ENCODE assay signal across 18 cellular contexts in the genomic region with DNA sequence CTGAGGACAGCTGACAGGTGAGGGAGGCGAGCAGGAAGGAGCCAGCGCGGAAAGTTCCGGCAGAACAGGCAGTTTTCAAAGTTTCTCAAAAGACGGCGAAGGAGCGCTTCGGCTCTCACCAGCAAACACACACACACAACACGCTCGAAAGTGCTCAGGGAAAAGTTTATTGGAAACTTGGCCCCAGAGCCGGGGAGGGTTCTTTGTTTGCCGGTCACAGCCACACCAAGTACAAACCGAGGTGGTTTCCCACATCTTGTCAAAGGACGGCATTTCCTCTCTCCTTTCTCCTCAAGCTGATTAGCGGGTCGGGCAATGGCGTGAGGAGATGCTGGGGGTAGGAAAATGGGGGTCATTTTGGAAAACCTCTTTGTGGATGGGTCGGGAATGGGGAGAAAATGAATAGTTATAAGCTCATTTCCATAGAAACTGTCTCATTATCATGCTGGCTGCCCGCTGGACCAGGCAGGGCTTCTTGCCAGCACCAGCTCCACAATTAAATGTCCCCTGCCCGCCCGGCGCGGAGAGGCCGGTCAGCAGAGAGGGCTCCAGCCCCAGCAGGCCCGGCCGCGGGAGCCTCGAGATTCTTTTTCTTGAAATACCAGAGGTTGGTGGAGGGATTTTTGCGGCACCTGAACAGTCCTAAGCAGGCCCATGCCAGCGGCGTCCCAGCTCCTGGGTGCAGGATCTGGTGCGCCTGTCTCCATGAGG.
DNase-seq lines count a peak whose midpoint lies in the region; ATAC-seq and TF ChIP-seq lines count a peak whose summit lies in the region.
"Had no signal": no experiment of that assay in that cellular context is flagged by ENCODE, and none has a peak within 500 bp of the region (broad histone marks: within the 10 kb centered on the region; RNA-seq: fewer than 3 reads in every experiment).

No MANE protein-coding gene starts in this region.

- peaks cover 10% of the 10 kb centered on the region for H3K27me3 Mint-ChIP-seq in activated CD4-positive, alpha-beta T cell treated with anti-CD3 and anti-CD28 coated beads, Interleukin-2, amount 10 ng/mL, durations not matched to agents 24 days and 14 days
- H3K27me3 Mint-ChIP-seq in activated naive CD8-positive, alpha-beta T cell treated with anti-CD3 and anti-CD28 coated beads, Interleukin-2, amount 10 ng/mL, durations not matched to agents 7 days and 5 days: peaks cover 21% of the 10 kb centered on the region
- H3K27me3 Mint-ChIP-seq in stimulated activated naive CD8-positive, alpha-beta T cell treated with anti-CD3 and anti-CD28 coated beads, Interleukin-15, Interleukin-2, amounts not matched to agents 100 ng/mL and 50 ng/mL, for 24 hours: peaks cover 21% of the 10 kb centered on the region

- DNase-seq in activated CD4-positive, alpha-beta T cell treated with anti-CD3 and anti-CD28 coated beads, Interleukin-2, amount 10 ng/mL, durations not matched to agents 24 days and 14 days: peak; percentile 57
- no peak for DNase-seq in activated CD4-positive, alpha-beta T cell treated with anti-CD3 and anti-CD28 coated beads, Interleukin-2, amount 50 U/mL, for 1 hour
- DNase-seq in activated naive CD8-positive, alpha-beta T cell treated with anti-CD3 and anti-CD28 coated beads, Interleukin-2, amount 10 ng/mL, durations not matched to agents 7 days and 5 days: no peak
- DNase-seq in left ventricle myocardium superior: peak; percentile 63
- no peak for DNase-seq in D341Med (ENCODE audit: low spot score)
- no peak for DNase-seq in brain microvascular endothelial cell
- DNase-seq: central memory CD4-positive, alpha-beta T cell; DMS 273 treated with DMSO at 0.1 percent for 48 hours; NCI-H1092 treated with DMSO at 0.1 percent for 48 hours; NCI-H2227 treated with DMSO at 0.1 percent for 48 hours; nephron progenitor cell; sigmoid colon; stimulated activated CD4-positive, alpha-beta T cell treated with anti-CD3 and anti-CD28 coated beads, Interleukin-4, amount 100 ng/mL, for 24 hours had no signal

- H3K27ac ChIP-seq in brain microvascular endothelial cell: no peak overlapping the region
- H3K27ac ChIP-seq: sigmoid colon had no signal

- no peaks in the 10 kb centered on the region for H3K4me1 Mint-ChIP-seq in activated CD4-positive, alpha-beta T cell treated with anti-CD3 and anti-CD28 coated beads, Interleukin-2, amount 10 ng/mL, durations not matched to agents 24 days and 14 days
- no peaks in the 10 kb centered on the region for H3K4me1 Mint-ChIP-seq in activated naive CD8-positive, alpha-beta T cell treated with anti-CD3 and anti-CD28 coated beads, Interleukin-2, amount 10 ng/mL, durations not matched to agents 7 days and 5 days
- no peaks in the 10 kb centered on the region for H3K4me1 Mint-ChIP-seq in stimulated activated naive CD8-positive, alpha-beta T cell treated with anti-CD3 and anti-CD28 coated beads, Interleukin-15, Interleukin-2, amounts not matched to agents 100 ng/mL and 50 ng/mL, for 24 hours (ENCODE audit: low read depth)
- H3K4me1 Mint-ChIP-seq: WTC11 had no signal

- in situ Hi-C loops in brain microvascular endothelial cell (cut with HindIII; ENCODE audit: low pct_ligation_motif_present, low sequenced_read_pairs): no loop called here

- ATAC-seq in activated naive CD8-positive, alpha-beta T cell treated with anti-CD3 and anti-CD28 coated beads, Interleukin-2, amount 10 ng/mL, durations not matched to agents 7 days and 5 days (ENCODE audit: low read depth): peak; percentile 30
- peak; percentile 63 for ATAC-seq in left ventricle myocardium superior
- no peak for ATAC-seq in GM21526 (IDR thresholded peaks at IDR 0.05; ENCODE audit: low FRiP score, unreplicated experiment)
- ATAC-seq: left lobe of liver, SK-N-SH treated with all-trans-retinoic acid at 6 μM for 48 hours, WTC11 had no signal

- no peaks in the 10 kb centered on the region for H3K9me3 Mint-ChIP-seq in activated CD4-positive, alpha-beta T cell treated with anti-CD3 and anti-CD28 coated beads, Interleukin-2, amount 10 ng/mL, durations not matched to agents 24 days and 14 days
- no peaks in the 10 kb centered on the region for H3K9me3 Mint-ChIP-seq in activated naive CD8-positive, alpha-beta T cell treated with anti-CD3 and anti-CD28 coated beads, Interleukin-2, amount 10 ng/mL, durations not matched to agents 7 days and 5 days
- H3K9me3 Mint-ChIP-seq in stimulated activated naive CD8-positive, alpha-beta T cell treated with anti-CD3 and anti-CD28 coated beads, Interleukin-15, Interleukin-2, amounts not matched to agents 100 ng/mL and 50 ng/mL, for 24 hours: no peaks in the 10 kb centered on the region
- H3K9me3 Mint-ChIP-seq: nephron progenitor cell, WTC11 had no signal

- TF ChIP-seq CTCF in brain microvascular endothelial cell (IDR thresholded peaks at IDR 0.05; ENCODE audit: low read depth, low read length, missing control alignments): no peak

- no peaks in the 10 kb centered on the region for H3K36me3 ChIP-seq in brain microvascular endothelial cell (replicated peaks)
- H3K36me3 ChIP-seq: sigmoid colon had no signal

- no peak overlapping the region for H3K4me3 ChIP-seq in brain microvascular endothelial cell (ENCODE audit: low read depth, low read length)
- H3K4me3 ChIP-seq: sigmoid colon had no signal

- no peaks in the 10 kb centered on the region for H3K27me3 ChIP-seq in brain microvascular endothelial cell (replicated peaks)

- no peaks in the 10 kb centered on the region for H3K36me3 Mint-ChIP-seq in activated CD4-positive, alpha-beta T cell treated with anti-CD3 and anti-CD28 coated beads, Interleukin-2, amount 10 ng/mL, durations not matched to agents 24 days and 14 days (ENCODE audit: low read depth)
- no peaks in the 10 kb centered on the region for H3K36me3 Mint-ChIP-seq in activated naive CD8-positive, alpha-beta T cell treated with anti-CD3 and anti-CD28 coated beads, Interleukin-2, amount 10 ng/mL, durations not matched to agents 7 days and 5 days
- no peaks in the 10 kb centered on the region for H3K36me3 Mint-ChIP-seq in stimulated activated naive CD8-positive, alpha-beta T cell treated with anti-CD3 and anti-CD28 coated beads, Interleukin-15, Interleukin-2, amounts not matched to agents 100 ng/mL and 50 ng/mL, for 24 hours (ENCODE audit: low read depth)
- H3K36me3 Mint-ChIP-seq: WTC11 had no signal

- intact Hi-C loops in activated CD4-positive, alpha-beta T cell treated with anti-CD3 and anti-CD28 coated beads, Interleukin-2, amount 10 ng/mL, durations not matched to agents 24 days and 14 days (cut with micrococcal nuclease): no loop called here
- intact Hi-C loops in left ventricle myocardium superior (cut with micrococcal nuclease): no loop called here

- POLR2A ChIA-PET in activated naive CD8-positive, alpha-beta T cell treated with anti-CD3 and anti-CD28 coated beads, Interleukin-2, amount 10 ng/mL, durations not matched to agents 7 days and 5 days (lab: Charles Lee): no interaction called here

- H3K4me3 Mint-ChIP-seq in activated CD4-positive, alpha-beta T cell treated with anti-CD3 and anti-CD28 coated beads, Interleukin-2, amount 10 ng/mL, durations not matched to agents 24 days and 14 days: peak overlapping the region; percentile 60
- peak overlapping the region; percentile 57 for H3K4me3 Mint-ChIP-seq in activated naive CD8-positive, alpha-beta T cell treated with anti-CD3 and anti-CD28 coated beads, Interleukin-2, amount 10 ng/mL, durations not matched to agents 7 days and 5 days
- peak overlapping the region; percentile 22 for H3K4me3 Mint-ChIP-seq in stimulated activated naive CD8-positive, alpha-beta T cell treated with anti-CD3 and anti-CD28 coated beads, Interleukin-15, Interleukin-2, amounts not matched to agents 100 ng/mL and 50 ng/mL, for 24 hours
- H3K4me3 Mint-ChIP-seq: nephron progenitor cell, WTC11 had no signal

- H3K27ac Mint-ChIP-seq in activated CD4-positive, alpha-beta T cell treated with anti-CD3 and anti-CD28 coated beads, Interleukin-2, amount 10 ng/mL, durations not matched to agents 24 days and 14 days: no peak overlapping the region
- no peak overlapping the region for H3K27ac Mint-ChIP-seq in activated naive CD8-positive, alpha-beta T cell treated with anti-CD3 and anti-CD28 coated beads, Interleukin-2, amount 10 ng/mL, durations not matched to agents 7 days and 5 days
- H3K27ac Mint-ChIP-seq in stimulated activated naive CD8-positive, alpha-beta T cell treated with anti-CD3 and anti-CD28 coated beads, Interleukin-15, Interleukin-2, amounts not matched to agents 100 ng/mL and 50 ng/mL, for 24 hours: no peak overlapping the region
- H3K27ac Mint-ChIP-seq: nephron progenitor cell, WTC11 had no signal

Comparison
In these comparisons a context has a peak if more than half of its experiments do, and no peak if none do; other contexts are left out.
1. DNase-seq: peak in activated CD4-positive, alpha-beta T cell treated with anti-CD3 and anti-CD28 coated beads, Interleukin-2, amount 10 ng/mL, durations not matched to agents 24 days and 14 days (single experiment) and left ventricle myocardium superior (single experiment); none in activated CD4-positive, alpha-beta T cell treated with anti-CD3 and anti-CD28 coated beads, Interleukin-2, amount 50 U/mL, for 1 hour (single experiment), activated naive CD8-positive, alpha-beta T cell treated with anti-CD3 and anti-CD28 coated beads, Interleukin-2, amount 10 ng/mL, durations not matched to agents 7 days and 5 days (single experiment), D341Med (single experiment) and brain microvascular endothelial cell (single experiment).
2. Peak in every context shown above with its lines, with median percentiles within 50 percentile points of each other: H3K4me3 Mint-ChIP-seq.